In the genomic region with DNA sequence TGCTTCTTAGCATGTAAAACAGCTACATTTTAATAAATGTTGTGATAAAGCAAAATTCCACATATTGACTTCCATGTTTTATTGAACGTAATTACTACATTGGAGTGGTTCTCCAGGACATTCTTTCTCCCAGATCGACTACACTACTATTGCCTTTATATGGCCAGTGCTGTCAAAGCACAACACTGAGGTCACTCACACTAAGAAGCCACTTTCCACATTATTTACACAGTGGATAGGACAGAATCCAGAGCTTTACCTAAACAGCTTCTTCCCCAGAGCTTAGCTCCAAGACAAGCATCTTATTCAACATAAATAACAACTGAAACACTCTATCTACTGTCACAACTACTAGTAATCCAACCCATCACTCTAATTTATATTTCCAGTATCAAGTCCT, we compare ENCODE assay signal across 24 cellular contexts.
DNase-seq lines count a peak whose midpoint lies in the region; ATAC-seq, FAIRE-seq and TF ChIP-seq lines count a peak whose summit lies in the region.
"Had no signal": no experiment of that assay in that cellular context is flagged by ENCODE, and none has a peak within 500 bp of the region (broad histone marks: within the 10 kb centered on the region; RNA-seq: fewer than 3 reads in every experiment).

No MANE protein-coding gene starts in this region.

- H2BK12ac ChIP-seq in mesenchymal stem cell (ENCODE audit: low read length in 2 of 2), result no peak overlapping the region

- H3K4me3 ChIP-seq in mesenchymal stem cell (ENCODE audit: insufficient read depth in 1 of 2, low read depth in 1 of 2, low read length in 2 of 2), result no peak overlapping the region
- no peak overlapping the region for H3K4me3 ChIP-seq in tibial artery
- H3K4me3 ChIP-seq: BLaER1, GM12878, HAP-1 had no signal

- DNase-seq in NCI-H2227 treated with DMSO at 0.1 percent for 48 hours (lab: John Stamatoyannopoulos, UW) (peak; percentile 25), NCI-H2227 (lab: John Stamatoyannopoulos, UW; ENCODE audit: unreplicated experiment) (no peak), mesenchymal stem cell (peak; percentile 45), tibial artery (no peak), dedifferentiated amniotic fluid mesenchymal stem cell (ENCODE audit: extremely low spot score) (no peak), retina (no peak)
- DNase-seq: Caco-2; CD4-positive, CD25-positive, alpha-beta regulatory T cell; CD8-positive, alpha-beta T cell; DMS 273 treated with DMSO at 0.1 percent for 48 hours; DMS79; EL; GDM1; GOT3 had no signal

- no peak overlapping the region for H2AFZ ChIP-seq in mesenchymal stem cell (ENCODE audit: low read depth, low read length)

- H4K8ac ChIP-seq in mesenchymal stem cell (ENCODE audit: low read length), result no peak overlapping the region

- WGBS in mesenchymal stem cell, result 42% methylated on average over 2 of the region's 2 CpGs

- ATAC-seq in GM21529 (IDR thresholded peaks at IDR 0.05; ENCODE audit: unreplicated experiment), result no peak
- ATAC-seq: CD8-positive, alpha-beta T cell; GM12878 had no signal

- H3K27ac ChIP-seq in mesenchymal stem cell (ENCODE audit: low read length, poor library complexity, severe bottlenecking) (no peak overlapping the region), tibial artery (peak overlapping the region; percentile 4 to 49)
- H3K27ac ChIP-seq: 22Rv1, BLaER1, C4-2B had no signal

- H3K18ac ChIP-seq in mesenchymal stem cell (ENCODE audit: low read depth in 1 of 2, low read length in 2 of 2), result no peak overlapping the region

- H3K27me3 ChIP-seq in mesenchymal stem cell (ENCODE audit: control insufficient read depth in 1 of 2, insufficient read depth in 1 of 2, low read length in 2 of 2) (no peaks in the 10 kb centered on the region), tibial artery (no peaks in the 10 kb centered on the region)
- H3K27me3 ChIP-seq: BLaER1 had no signal

- H3K36me3 ChIP-seq in mesenchymal stem cell (ENCODE audit: control insufficient read depth in 1 of 2, insufficient read depth in 2 of 2, low read depth in 1 of 2, low read length in 2 of 2) (no peaks in the 10 kb centered on the region), tibial artery (no peaks in the 10 kb centered on the region)
- H3K36me3 ChIP-seq: BLaER1, HAP-1 had no signal

- no peak overlapping the region for H2AK5ac ChIP-seq in mesenchymal stem cell (ENCODE audit: low read length, severe bottlenecking)

- no peak overlapping the region for H4K91ac ChIP-seq in mesenchymal stem cell (ENCODE audit: low read length)

- H3K9me3 ChIP-seq in mesenchymal stem cell (ENCODE audit: control insufficient read depth, low read length) (no peaks in the 10 kb centered on the region), tibial artery (no peaks in the 10 kb centered on the region)
- H3K9me3 ChIP-seq: BLaER1, Caco-2, HAP-1 had no signal

- intact Hi-C loops in tibial artery (cut with DNase I; ENCODE audit: low total_unique reads), result no loop called here

- H3K4ac ChIP-seq in mesenchymal stem cell (ENCODE audit: low read depth in 1 of 2, low read length in 2 of 2), result no peak overlapping the region

- no peak overlapping the region for H2BK15ac ChIP-seq in mesenchymal stem cell (ENCODE audit: low read depth, poor library complexity, severe bottlenecking)

- H3K4me1 ChIP-seq in mesenchymal stem cell (ENCODE audit: control insufficient read depth, insufficient read depth, low read depth, low read length) (no peaks in the 10 kb centered on the region), tibial artery (peaks cover 0 to 63% (median 11%) of the 10 kb centered on the region in 4 donors)
- H3K4me1 ChIP-seq: BLaER1, HAP-1 had no signal

- no peaks in the 10 kb centered on the region for H3K79me1 ChIP-seq in mesenchymal stem cell (replicated peaks; ENCODE audit: low read length, poor library complexity, severe bottlenecking)

- no peak overlapping the region for H2BK120ac ChIP-seq in mesenchymal stem cell (ENCODE audit: low read depth, low read length)

- TF ChIP-seq CTCF in tibial artery (IDR thresholded peaks at IDR 0.05), result no peak

- H3K4me2 ChIP-seq in mesenchymal stem cell (ENCODE audit: low read length, poor library complexity, severe bottlenecking), result no peak overlapping the region
- H3K4me2 ChIP-seq: BLaER1 had no signal

- H3K14ac ChIP-seq in mesenchymal stem cell (ENCODE audit: low read length in 2 of 2), result no peak overlapping the region

- H2BK5ac ChIP-seq in mesenchymal stem cell (ENCODE audit: low read depth, low read length, poor library complexity, severe bottlenecking), result no peak overlapping the region

- no peak overlapping the region for H3K23ac ChIP-seq in mesenchymal stem cell (ENCODE audit: low read length in 2 of 2)

- FAIRE-seq in TTC549 (lab: Jason Lieb, UNC), result peak; percentile 19
- FAIRE-seq: D721Med, GM12878, GM18507, H54 had no signal

- no peak overlapping the region for H3K9ac ChIP-seq in mesenchymal stem cell (ENCODE audit: low read length)
- H3K9ac ChIP-seq: BLaER1 had no signal

Comparison
In these comparisons a context has a peak if more than half of its experiments do, and no peak if none do; other contexts are left out.
1. DNase-seq: peak in NCI-H2227 treated with DMSO at 0.1 percent for 48 hours (single experiment) and mesenchymal stem cell (single experiment); none in NCI-H2227 (single experiment), tibial artery (0 of 2), dedifferentiated amniotic fluid mesenchymal stem cell (single experiment) and retina (single experiment).